8 cellular contexts compared by ENCODE assay signal in the genomic region with DNA sequence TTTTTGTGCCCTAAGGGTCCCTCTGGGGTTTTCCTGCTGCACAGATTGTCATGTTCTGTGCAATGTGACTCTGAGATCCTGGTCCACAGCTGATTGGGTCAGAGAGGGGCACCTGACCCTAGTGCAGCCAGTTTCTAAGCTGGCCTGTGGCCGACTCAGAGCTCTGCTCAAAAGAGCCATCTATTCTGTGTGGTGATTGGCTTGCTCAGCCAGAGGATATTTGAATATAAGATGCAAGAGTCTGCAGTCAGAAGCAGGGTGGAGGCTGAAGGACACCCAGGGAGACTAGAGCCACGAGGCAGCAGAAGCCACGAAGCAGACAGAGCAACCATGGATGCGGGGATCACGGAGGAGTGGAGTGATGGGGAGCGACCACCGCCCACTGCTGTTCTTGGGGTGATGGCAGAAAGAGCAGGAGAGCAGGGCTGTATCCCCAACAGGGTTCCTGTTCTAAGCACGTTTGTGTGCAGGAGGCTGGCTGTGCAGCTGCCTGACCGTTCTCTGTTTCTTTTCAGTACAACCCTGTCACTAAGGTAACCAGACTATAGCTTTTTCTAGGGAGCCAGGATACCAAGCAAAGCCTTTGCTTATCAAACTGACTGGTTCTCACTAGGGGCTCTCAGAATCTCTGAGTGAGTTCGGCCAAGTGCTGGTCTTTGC. TPM values are rescaled to one million over a fixed set of nuclear protein-coding genes. Genes with fewer than 3 reads are reported as not detected.
DNase-seq lines count a peak whose midpoint lies in the region; ATAC-seq and TF ChIP-seq lines count a peak whose summit lies in the region.

No MANE protein-coding gene starts in this region.

- H3K27ac ChIP-seq in SK-N-SH (ENCODE audit: low read depth in 2 of 2, low read length in 1 of 2) (peak overlapping the region in 1 of 2 experiments; percentile 48; a peak in 1 of 4 replicates), uterus (peak overlapping the region; percentile 48 to 51)

- ATAC-seq in GM18519 (IDR thresholded peaks at IDR 0.05; ENCODE audit: low FRiP score, unreplicated experiment) (peak; percentile 72), HG03039 (IDR thresholded peaks at IDR 0.05; ENCODE audit: unreplicated experiment) (peak; percentile 65), HG03135 (IDR thresholded peaks at IDR 0.05; ENCODE audit: unreplicated experiment) (no peak)

- H3K9me3 ChIP-seq in SK-N-SH: no peaks in the 10 kb centered on the region
- no peaks in the 10 kb centered on the region for H3K9me3 ChIP-seq in uterus

- no peak for TF ChIP-seq POLR2A in uterus (IDR thresholded peaks at IDR 0.05)

- TF ChIP-seq CTCF in SK-N-SH (IDR thresholded peaks at IDR 0.05) (no peak), uterus (IDR thresholded peaks at IDR 0.05) (no peak)

- POLR2A ChIA-PET in SK-N-SH (lab: Yijun Ruan, JAX): interaction anchor here (1.1 kb wide), 1 partner anchor 19 kb away, joined by 9 read pairs; the partner anchor contains the start of gene RHEB

- H3K27me3 ChIP-seq in SK-N-SH (ENCODE audit: insufficient read depth) (peaks cover 11% of the 10 kb centered on the region; the same call in 1 of the 2 replicates), uterus (no peaks in the 10 kb centered on the region)

- H4K20me1 ChIP-seq in SK-N-SH (ENCODE audit: insufficient read depth): no peaks in the 10 kb centered on the region

- intact Hi-C loops in uterus (cut with DNase I; ENCODE audit: low total_unique reads): no loop called here

- H2AFZ ChIP-seq in SK-N-SH (ENCODE audit: low read depth): peak overlapping the region; percentile 5; the same call in 1 of the 2 replicates

- peak in 1 of 2 experiments; percentile 45; a peak in 1 of 4 replicates for TF ChIP-seq EP300 in SK-N-SH (IDR thresholded peaks at IDR 0.05; ENCODE audit: borderline replicate concordance in 1 of 2, low read depth in 1 of 2, low read length in 1 of 2)

- H3K36me3 ChIP-seq in SK-N-SH (replicated peaks in 1 of 2; ENCODE audit: control insufficient read depth in 1 of 2, insufficient read depth in 2 of 2, low read length in 1 of 2): no peaks in the 10 kb centered on the region
- no peaks in the 10 kb centered on the region for H3K36me3 ChIP-seq in uterus

- H3K9me2 ChIP-seq in SK-N-SH: no peaks in the 10 kb centered on the region

- peak; percentile 78 for DNase-seq in SK-N-SH
- DNase-seq in iPS-NIHi11 (ENCODE audit: low spot score): peak; percentile 67
- peak in 1 of 2 donors; percentile 25 for DNase-seq in uterus
- no peak for DNase-seq in NCI-H446 treated with DMSO at 0.1 percent for 48 hours (lab: John Stamatoyannopoulos, UW)
- DNase-seq in activated T-cell treated with anti-CD3 and anti-CD28 coated beads for 4 hours: no peak

- no peak overlapping the region for H3K4me2 ChIP-seq in SK-N-SH

- H3K9ac ChIP-seq in SK-N-SH: no peak overlapping the region

- H3K4me1 ChIP-seq in SK-N-SH (ENCODE audit: control insufficient read depth in 1 of 2, insufficient read depth in 2 of 2, low read depth in 1 of 2, low read length in 1 of 2) (peaks cover 0 to 11% of the 10 kb centered on the region in 2 experiments; a peak in 2 of 4 replicates), uterus (peaks cover 0 to 9% of the 10 kb centered on the region in 2 donors)

- 73% methylated on average over 10 of the region's 10 CpGs for WGBS in SK-N-SH (ENCODE audit: low lambda C conversion rate)

- H3K79me2 ChIP-seq in SK-N-SH (ENCODE audit: insufficient read depth): no peaks in the 10 kb centered on the region

- no peaks in the 10 kb centered on the region for H3F3A ChIP-seq in SK-N-SH (replicated peaks; ENCODE audit: insufficient read depth)

- CTCF ChIA-PET in SK-N-SH (lab: Yijun Ruan, JAX): interaction anchor here (0.7 to 1.9 kb wide), 6 partner anchors 17 to 220 kb away, joined by 3 to 7 read pairs (median 5); partner anchors contain the start of gene WDR86

- H3K4me3 ChIP-seq in SK-N-SH (ENCODE audit: low read depth in 2 of 2, low read length in 1 of 2): no peak overlapping the region
- no peak overlapping the region for H3K4me3 ChIP-seq in uterus

- no peak for TF ChIP-seq RAD21 in SK-N-SH (IDR thresholded peaks at IDR 0.05; ENCODE audit: low read length)

TF ChIP-seq in SK-N-SH, 30 proteins besides CTCF, POLR2A, EP300 and RAD21:
- TF ChIP-seq, protein P1, sequence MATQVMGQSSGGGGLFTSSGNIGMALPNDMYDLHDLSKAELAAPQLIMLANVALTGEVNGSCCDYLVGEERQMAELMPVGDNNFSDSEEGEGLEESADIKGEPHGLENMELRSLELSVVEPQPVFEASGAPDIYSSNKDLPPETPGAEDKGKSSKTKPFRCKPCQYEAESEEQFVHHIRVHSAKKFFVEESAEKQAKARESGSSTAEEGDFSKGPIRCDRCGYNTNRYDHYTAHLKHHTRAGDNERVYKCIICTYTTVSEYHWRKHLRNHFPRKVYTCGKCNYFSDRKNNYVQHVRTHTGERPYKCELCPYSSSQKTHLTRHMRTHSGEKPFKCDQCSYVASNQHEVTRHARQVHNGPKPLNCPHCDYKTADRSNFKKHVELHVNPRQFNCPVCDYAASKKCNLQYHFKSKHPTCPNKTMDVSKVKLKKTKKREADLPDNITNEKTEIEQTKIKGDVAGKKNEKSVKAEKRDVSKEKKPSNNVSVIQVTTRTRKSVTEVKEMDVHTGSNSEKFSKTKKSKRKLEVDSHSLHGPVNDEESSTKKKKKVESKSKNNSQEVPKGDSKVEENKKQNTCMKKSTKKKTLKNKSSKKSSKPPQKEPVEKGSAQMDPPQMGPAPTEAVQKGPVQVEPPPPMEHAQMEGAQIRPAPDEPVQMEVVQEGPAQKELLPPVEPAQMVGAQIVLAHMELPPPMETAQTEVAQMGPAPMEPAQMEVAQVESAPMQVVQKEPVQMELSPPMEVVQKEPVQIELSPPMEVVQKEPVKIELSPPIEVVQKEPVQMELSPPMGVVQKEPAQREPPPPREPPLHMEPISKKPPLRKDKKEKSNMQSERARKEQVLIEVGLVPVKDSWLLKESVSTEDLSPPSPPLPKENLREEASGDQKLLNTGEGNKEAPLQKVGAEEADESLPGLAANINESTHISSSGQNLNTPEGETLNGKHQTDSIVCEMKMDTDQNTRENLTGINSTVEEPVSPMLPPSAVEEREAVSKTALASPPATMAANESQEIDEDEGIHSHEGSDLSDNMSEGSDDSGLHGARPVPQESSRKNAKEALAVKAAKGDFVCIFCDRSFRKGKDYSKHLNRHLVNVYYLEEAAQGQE (IDR thresholded peaks at IDR 0.05; ENCODE audit: low read depth, low read length): no peak
- TF ChIP-seq USF1 (IDR thresholded peaks at IDR 0.05; ENCODE audit: borderline replicate concordance, low read depth) (peak; percentile 75; the same call in 1 of the 2 replicates), RFX5 (IDR thresholded peaks at IDR 0.05; ENCODE audit: low read length) (peak; percentile 69; the same call in 1 of the 2 replicates)

RNA-seq across cellular contexts. Expression of gene RHEB, which starts 19.5 kb away (rescaled TPM):
- polyA plus RNA-seq in SK-N-SH (2012; rRNA removed): 87.3 and 90.5 TPM in 2 replicates
- polyA plus RNA-seq in SK-N-SH (2012; cell fraction: cytosol; rRNA removed): 116 and 169 TPM in 2 replicates
- 42.8 and 46.3 TPM in 2 replicates for polyA plus RNA-seq in SK-N-SH (2012; cell fraction: nucleus; rRNA removed)
- total RNA-seq in uterus: 100 to 1,000 TPM in 2 of 4 donors, 10 to 100 TPM in 2; 69.2 to 135 (median 102) TPM

Comparison
In these comparisons a context has a peak if more than half of its experiments do, and no peak if none do; other contexts are left out.
1. DNase-seq: peak in SK-N-SH (single experiment) and iPS-NIHi11 (single experiment); none in NCI-H446 treated with DMSO at 0.1 percent for 48 hours (single experiment) and activated T-cell treated with anti-CD3 and anti-CD28 coated beads for 4 hours (single experiment).